ENCODE assay signal across 15 cellular contexts in the genomic region with DNA sequence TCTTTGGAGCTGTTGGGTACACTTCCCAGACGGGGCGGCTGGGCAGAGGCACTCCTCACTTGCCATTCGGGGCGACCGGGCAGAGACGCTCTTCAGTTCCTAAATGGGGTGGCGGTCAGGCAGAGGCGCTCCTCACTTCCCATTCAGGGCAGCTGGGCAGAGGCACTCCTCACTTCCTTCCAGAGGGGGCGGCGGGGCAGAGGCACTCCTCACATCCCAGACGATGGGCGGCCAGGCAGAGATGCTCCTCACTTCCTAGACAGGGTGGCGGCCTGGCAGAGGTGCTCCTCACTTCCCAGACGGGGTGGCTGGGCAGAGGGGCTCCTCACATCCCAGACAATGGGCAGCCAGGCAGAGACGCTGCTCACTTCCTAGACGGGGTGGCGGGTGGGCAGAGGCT. TPM values are rescaled to one million over a fixed set of nuclear protein-coding genes. Genes with fewer than 3 reads are reported as not detected.
"Had no signal": no experiment of that assay in that cellular context is flagged by ENCODE, and none has a peak within 500 bp of the region (broad histone marks: within the 10 kb centered on the region; RNA-seq: fewer than 3 reads in every experiment).

No MANE protein-coding gene starts in this region.

RNA-seq across cellular contexts. Expression of gene ACTBL2, which starts 35.8 kb away (rescaled TPM):
- total RNA-seq: activated B cell treated with CpG ODN at 0.5 μM for 24 hours; activated CD4-positive, alpha-beta memory T cell treated with anti-CD3 and anti-CD28 coated beads for 36 hours; activated CD4-positive, alpha-beta memory T cell treated with anti-CD3 and anti-CD28 coated beads, Interleukin-2, amount 10 ng/mL, durations not matched to agents 7 days and 5 days; activated CD4-positive, alpha-beta T cell treated with anti-CD3 and anti-CD28 coated beads for 36 hours; activated CD4-positive, alpha-beta T cell treated with anti-CD3 and anti-CD28 coated beads, Interleukin-2, amount 10 ng/mL, durations not matched to agents 24 days and 14 days; activated CD4-positive, alpha-beta T cell treated with anti-CD3 and anti-CD28 coated beads, Interleukin-2, amount 10 ng/mL, durations not matched to agents 7 days and 5 days; activated CD8-positive, alpha-beta memory T cell treated with anti-CD3 and anti-CD28 coated beads for 36 hours; activated CD8-positive, alpha-beta memory T cell treated with anti-CD3 and anti-CD28 coated beads, Interleukin-2, amount 10 ng/mL, durations not matched to agents 7 days and 5 days; activated CD8-positive, alpha-beta T cell treated with anti-CD3 and anti-CD28 coated beads for 36 hours; activated CD8-positive, alpha-beta T cell treated with anti-CD3 and anti-CD28 coated beads, Interleukin-2, amount 10 ng/mL, durations not matched to agents 7 days and 5 days; T-cell; T-helper 1 cell treated with Interleukin-12 subunit alpha and Interleukin-12 subunit beta and Interleukin-4 antibody, amounts not matched to agents 30 ng/mL and 1 ng/mL, for 36 hours; T-helper 17 cell; T-helper 2 cell treated with Interferon-gamma antibody and Interleukin-4, amounts not matched to agents 100 ng/mL and 5 ng/mL, for 36 hours; WTC11 had no signal
